Comparison of ENCODE assay signal across 20 cellular contexts in the genomic region with DNA sequence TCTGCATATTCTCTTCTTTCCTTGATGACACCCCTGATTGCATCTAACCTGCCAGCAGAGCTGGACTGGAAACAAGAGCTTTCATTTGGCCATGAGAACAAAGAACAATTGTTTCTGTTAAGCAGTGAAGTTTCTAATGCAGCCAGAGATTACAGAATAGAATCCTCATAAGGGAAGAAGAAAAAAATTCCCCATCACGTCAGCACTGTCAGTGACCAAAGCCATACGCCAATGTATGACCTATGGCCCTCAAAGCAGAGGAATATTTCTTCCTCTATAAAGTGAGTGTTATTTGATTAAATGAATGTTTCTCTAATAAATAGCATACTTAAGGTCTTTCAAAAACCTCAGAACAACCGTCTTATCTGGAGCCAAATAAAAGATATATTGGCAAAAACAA.
"Had no signal": no experiment of that assay in that cellular context is flagged by ENCODE, and none has a peak within 500 bp of the region (broad histone marks: within the 10 kb centered on the region; RNA-seq: fewer than 3 reads in every experiment).

No MANE protein-coding gene starts in this region.

- H3K36me3 ChIP-seq: colonic mucosa, neural progenitor cell, ovary, sigmoid colon had no signal

- ATAC-seq: mucosa of descending colon; stimulated activated memory B cell treated with anti-CD40 and anti-IgM and Interleukin-4, amounts not matched to agents 10 μg/mL and 1 μg/mL and 100 μg/mL, for 72 hours had no signal

- H3K27ac ChIP-seq: colonic mucosa, hepatocyte, neural progenitor cell, ovary, SK-N-MC had no signal

- H3K9ac ChIP-seq: neural progenitor cell had no signal

- H3K79me2 ChIP-seq: hepatocyte had no signal

- H3K4me3 ChIP-seq: colonic mucosa, hepatocyte, mucosa of descending colon, neural progenitor cell, ovary, sigmoid colon, SK-N-MC had no signal

- H3K4me2 ChIP-seq: hepatocyte, neural progenitor cell had no signal

- DNase-seq: activated B cell treated with CpG ODN at 0.5 μM for 24 hours; activated CD4-positive, alpha-beta memory T cell treated with anti-CD3 and anti-CD28 coated beads for 36 hours; activated CD4-positive, alpha-beta T cell treated with anti-CD3 and anti-CD28 coated beads for 4 hours; activated naive CD4-positive, alpha-beta T cell; activated naive CD8-positive, alpha-beta T cell treated with anti-CD3 and anti-CD28 coated beads, Interleukin-2, amount 10 ng/mL, durations not matched to agents 7 days and 5 days; activated T-cell treated with anti-CD3 and anti-CD28 coated beads for 4 hours; amygdala; colonic mucosa; erythroblast; mucosa of descending colon; naive B cell; ovary; sigmoid colon; stimulated activated CD4-positive, alpha-beta T cell treated with anti-CD3 and anti-CD28 coated beads, Interleukin-4, amount 100 ng/mL, for 4 hours; T-helper 1 cell; T-helper 9 cell had no signal

- H2AFZ ChIP-seq: hepatocyte, neural progenitor cell had no signal

- H3K9me3 ChIP-seq: colonic mucosa, ovary had no signal

- H3K27me3 ChIP-seq: colonic mucosa, hepatocyte, neural progenitor cell, ovary, sigmoid colon had no signal

- H3K4me1 ChIP-seq: colonic mucosa, neural progenitor cell had no signal
